ENCODE assay signal across 7 cellular contexts in the genomic region with DNA sequence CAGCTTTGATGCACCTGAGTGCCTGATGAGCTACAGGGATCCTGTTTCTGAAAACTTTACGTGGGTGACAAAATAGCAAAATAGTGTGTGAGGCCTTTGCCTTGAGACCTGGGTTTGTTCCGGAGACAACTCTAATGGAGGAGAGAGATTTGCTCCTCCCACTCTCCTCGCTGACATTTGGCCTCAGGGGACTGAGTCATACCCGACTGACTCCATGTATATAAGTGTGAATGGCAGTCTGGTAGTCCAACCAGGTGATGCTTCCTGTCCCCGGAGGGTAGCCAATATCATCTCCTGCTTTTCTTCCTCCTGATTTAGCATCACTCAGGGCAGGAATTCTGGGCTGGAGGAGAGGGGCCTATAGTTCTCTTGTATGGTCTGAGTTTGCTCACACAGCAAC.
DNase-seq lines count a peak whose midpoint lies in the region; ATAC-seq, FAIRE-seq and TF ChIP-seq lines count a peak whose summit lies in the region.
"Not testable (repeated sequence)": the region's sequence is repeated elsewhere in the genome, so short reads cannot be mapped to it uniquely, and the experiment has no call there.

No MANE protein-coding gene starts in this region.

- not testable (repeated sequence) for H3K27ac ChIP-seq in RWPE2 (ENCODE audit: poor library complexity, severe bottlenecking); endothelial cell of umbilical vein (ENCODE audit: insufficient read depth, low read depth, low read length)

- ATAC-seq in GM18511 (IDR thresholded peaks at IDR 0.05; ENCODE audit: unreplicated experiment) (peak; percentile 66), HG02798 (IDR thresholded peaks at IDR 0.05; ENCODE audit: poor library complexity, unreplicated experiment) (peak; percentile 35), RWPE2 (ENCODE audit: low read depth) (peak; percentile 55), mucosa of descending colon (peak; percentile 33)
- ATAC-seq in activated CD8-positive, alpha-beta T cell treated with anti-CD3 and anti-CD28 coated beads for 36 hours = peak; percentile 87
- peak; percentile 80 for ATAC-seq in stimulated activated naive CD8-positive, alpha-beta T cell treated with anti-CD3 and anti-CD28 coated beads, Interleukin-15, Interleukin-2, amounts not matched to agents 100 U/mL and 50 U/mL, for 24 hours

- not testable (repeated sequence) for H3K4me3 ChIP-seq in RWPE2 (ENCODE audit: severe bottlenecking); endothelial cell of umbilical vein (replicated peaks in 1 of 3; ENCODE audit: insufficient read depth in 1 of 3, low read depth in 1 of 3, low read length in 3 of 3); mucosa of descending colon

- intact Hi-C loops in activated CD8-positive, alpha-beta T cell treated with anti-CD3 and anti-CD28 coated beads for 36 hours (cut with micrococcal nuclease); endothelial cell of umbilical vein (cut with micrococcal nuclease); mucosa of descending colon (cut with DNase I, micrococcal nuclease): not testable (repeated sequence)

- CTCF ChIA-PET in activated CD8-positive, alpha-beta T cell treated with anti-CD3 and anti-CD28 coated beads for 36 hours (lab: Charles Lee); endothelial cell of umbilical vein (lab: Charles Lee): not testable (repeated sequence)

- not testable (repeated sequence) for H3K36me3 Mint-ChIP-seq in activated CD8-positive, alpha-beta T cell treated with anti-CD3 and anti-CD28 coated beads for 36 hours (ENCODE audit: low read depth)

- not testable (repeated sequence) for H2AFZ ChIP-seq in endothelial cell of umbilical vein (ENCODE audit: low read depth, low read length)

- not testable (repeated sequence) for H3K9me1 ChIP-seq in endothelial cell of umbilical vein (replicated peaks; ENCODE audit: control insufficient read depth, extremely low read depth, insufficient read depth, low read length)

- not testable (repeated sequence) for H3K4me1 Mint-ChIP-seq in activated CD8-positive, alpha-beta T cell treated with anti-CD3 and anti-CD28 coated beads for 36 hours (ENCODE audit: low read depth)

- not testable (repeated sequence) for H3K27me3 ChIP-seq in RWPE2 (ENCODE audit: insufficient read depth, poor library complexity, severe bottlenecking); endothelial cell of umbilical vein (ENCODE audit: control insufficient read depth in 2 of 2, insufficient read depth in 2 of 2, low read length in 2 of 2)

- H3K36me3 ChIP-seq in RWPE2 (ENCODE audit: low read depth); endothelial cell of umbilical vein (ENCODE audit: control insufficient read depth in 2 of 2, extremely low read depth in 1 of 2, insufficient read depth in 2 of 2, low read length in 2 of 2); mucosa of descending colon (ENCODE audit: low read depth): not testable (repeated sequence)

- not testable (repeated sequence) for H3K4me3 Mint-ChIP-seq in activated CD8-positive, alpha-beta T cell treated with anti-CD3 and anti-CD28 coated beads for 36 hours

- H4K20me1 ChIP-seq in endothelial cell of umbilical vein (replicated peaks; ENCODE audit: control insufficient read depth, extremely low read depth, insufficient read depth, low read length) = not testable (repeated sequence)

- H3K4me1 ChIP-seq in RWPE2 (ENCODE audit: insufficient read depth, poor library complexity, severe bottlenecking); endothelial cell of umbilical vein (ENCODE audit: control insufficient read depth, extremely low read depth, insufficient read depth, low read length); mucosa of descending colon (ENCODE audit: low read depth): not testable (repeated sequence)

- BruUV-seq in endothelial cell of umbilical vein (replicated peaks; lab: Mats Ljungman, UMichigan) = not testable (repeated sequence)

- FAIRE-seq in endothelial cell of umbilical vein (lab: Jason Lieb, UNC) = peak; percentile 63

- dilution Hi-C loops in endothelial cell of umbilical vein (cut with MboI; ENCODE audit: extremely low pct_ligation_motif_present, low sequenced_read_pairs) = not testable (repeated sequence)

- not testable (repeated sequence) for H3K79me2 ChIP-seq in endothelial cell of umbilical vein (ENCODE audit: control insufficient read depth, insufficient read depth, low read length)

- not testable (repeated sequence) for H3K4me2 ChIP-seq in endothelial cell of umbilical vein (ENCODE audit: insufficient read depth, low read length)

- not testable (repeated sequence) for H3K27ac Mint-ChIP-seq in activated CD8-positive, alpha-beta T cell treated with anti-CD3 and anti-CD28 coated beads for 36 hours

- not testable (repeated sequence) for DNase-seq in RWPE2 (ENCODE audit: low spot score); activated CD8-positive, alpha-beta T cell treated with anti-CD3 and anti-CD28 coated beads for 36 hours; endothelial cell of umbilical vein (ENCODE audit: low read depth, low spot score); mucosa of descending colon; stimulated activated naive CD8-positive, alpha-beta T cell treated with anti-CD3 and anti-CD28 coated beads, Interleukin-15, Interleukin-2, amounts not matched to agents 100 U/mL and 50 U/mL, for 24 hours

- not testable (repeated sequence) for H3K9me3 ChIP-seq in RWPE2 (ENCODE audit: severe bottlenecking); endothelial cell of umbilical vein (replicated peaks; ENCODE audit: control insufficient read depth, insufficient read depth, low read length); mucosa of descending colon

- not testable (repeated sequence) for TF ChIP-seq CTCF in RWPE2 (IDR thresholded peaks at IDR 0.05; ENCODE audit: poor library complexity, severe bottlenecking); activated CD8-positive, alpha-beta T cell treated with anti-CD3 and anti-CD28 coated beads for 36 hours (IDR thresholded peaks at IDR 0.05); endothelial cell of umbilical vein (IDR thresholded peaks at IDR 0.05; ENCODE audit: extremely low read depth in 1 of 2, insufficient read depth in 1 of 2, low read depth in 1 of 2, low read length in 2 of 2); mucosa of descending colon (IDR thresholded peaks at IDR 0.05)

- H3K9me3 Mint-ChIP-seq in activated CD8-positive, alpha-beta T cell treated with anti-CD3 and anti-CD28 coated beads for 36 hours = not testable (repeated sequence)

- not testable (repeated sequence) for H3K27me3 Mint-ChIP-seq in activated CD8-positive, alpha-beta T cell treated with anti-CD3 and anti-CD28 coated beads for 36 hours

- TF ChIP-seq POLR2A in endothelial cell of umbilical vein (IDR thresholded peaks at IDR 0.05; ENCODE audit: low read depth, low read length) = not testable (repeated sequence)

- POLR2A ChIA-PET in activated CD8-positive, alpha-beta T cell treated with anti-CD3 and anti-CD28 coated beads for 36 hours (lab: Charles Lee); endothelial cell of umbilical vein (lab: Charles Lee): not testable (repeated sequence)

- not testable (repeated sequence) for H3K9ac ChIP-seq in endothelial cell of umbilical vein (replicated peaks; ENCODE audit: extremely low read depth, insufficient read depth, low read length)

Comparison
In these comparisons a context has a peak if more than half of its experiments do, and no peak if none do; other contexts are left out.
1. ATAC-seq: peak in every context shown above with its lines; median percentile 87 in activated CD8-positive, alpha-beta T cell treated with anti-CD3 and anti-CD28 coated beads for 36 hours; 80 in stimulated activated naive CD8-positive, alpha-beta T cell treated with anti-CD3 and anti-CD28 coated beads, Interleukin-15, Interleukin-2, amounts not matched to agents 100 U/mL and 50 U/mL, for 24 hours; 66 in GM18511; 55 in RWPE2; 35 in HG02798; 33 in mucosa of descending colon.